Comparison of ENCODE assay signal across 34 cellular contexts in the genomic region with DNA sequence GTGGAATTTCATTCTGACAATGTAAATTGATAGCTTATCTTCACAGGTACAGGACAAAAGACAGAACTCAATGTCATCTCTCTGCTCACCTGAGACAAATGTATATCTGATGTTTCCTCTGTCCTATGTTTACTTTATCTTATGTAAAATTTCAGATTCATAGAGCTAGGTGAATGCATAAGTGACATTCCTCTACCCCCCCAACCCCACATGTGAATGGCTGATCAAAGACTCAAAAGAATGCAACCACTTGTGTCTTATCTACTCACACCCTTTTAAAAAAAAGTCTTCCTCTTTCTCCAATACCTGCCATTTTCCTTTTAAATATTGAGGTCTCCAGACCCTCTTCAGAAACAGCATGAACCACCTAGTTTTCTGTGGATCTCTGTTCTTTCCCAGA.
"Had no signal": no experiment of that assay in that cellular context is flagged by ENCODE, and none has a peak within 500 bp of the region (broad histone marks: within the 10 kb centered on the region; RNA-seq: fewer than 3 reads in every experiment).

No MANE protein-coding gene starts in this region.

- H3K9ac ChIP-seq: KMS-11 had no signal

- DNase-seq: Karpas-422, Kasumi-1, MG63, MM.1S, MV-4-11, NCI-H1048, NCI-H1092, NCI-H1092 treated with DMSO at 0.1 percent for 48 hours, NCI-H1105, NCI-H1105 treated with DMSO at 0.1 percent for 48 hours, NCI-H1417, NCI-H1417 treated with DMSO at 0.1 percent for 48 hours, NCI-H1436, NCI-H1436 treated with DMSO at 0.1 percent for 48 hours, NCI-H146, NCI-H1694, NCI-H1694 treated with DMSO at 0.1 percent for 48 hours, NCI-H187, NCI-H187 treated with DMSO at 0.1 percent for 48 hours, NCI-H1930, NCI-H2029, NCI-H2029 treated with DMSO at 0.1 percent for 48 hours, NCI-H2081, NCI-H2081 treated with DMSO at 0.1 percent for 48 hours, NCI-H2107, NCI-H2171, NCI-H2171 treated with DMSO at 0.1 percent for 48 hours, NCI-H2227 treated with DMSO at 0.1 percent for 48 hours, NCI-H226, NCI-H345, NCI-H446, NCI-H446 treated with DMSO at 0.1 percent for 48 hours, NCI-H510A had no signal

- H3K4me2 ChIP-seq: KMS-11 had no signal

- H3K36me3 ChIP-seq: MG63 had no signal

- H3K9me3 ChIP-seq: MG63 had no signal

- H3K4me3 ChIP-seq: MG63 had no signal

- H3K27me3 ChIP-seq: MG63 had no signal

- H3K27ac ChIP-seq: KMS-11 had no signal
